In genomic region chr12:105281694-105282049, GRCh38 we compare ENCODE assay signal across 2 cellular contexts.
TF ChIP-seq lines count a peak whose summit lies in the region.

No MANE protein-coding gene starts in this region.

TF ChIP-seq in H1, 55 proteins besides CTCF, POLR2A, EP300 and RAD21:
- TF ChIP-seq POU5F1 (IDR thresholded peaks at IDR 0.05; ENCODE audit: low read depth, low read length) (no peak), SP2 (IDR thresholded peaks at IDR 0.05; ENCODE audit: low read length) (no peak), RBBP5 (IDR thresholded peaks at IDR 0.05; ENCODE audit: borderline replicate concordance, low read depth, low read length) (no peak), FOSL1 (IDR thresholded peaks at IDR 0.05; ENCODE audit: insufficient read depth, low read depth, low read length) (no peak), ATF2 (IDR thresholded peaks at IDR 0.05; ENCODE audit: low read length) (no peak), JUN (IDR thresholded peaks at IDR 0.05; ENCODE audit: low read depth, low read length) (no peak), CHD2 (IDR thresholded peaks at IDR 0.05; ENCODE audit: low read length) (no peak), EGR1 (IDR thresholded peaks at IDR 0.05; ENCODE audit: borderline replicate concordance, low read depth, low read length) (no peak), CREB1 (IDR thresholded peaks at IDR 0.05) (no peak), SIX5 (IDR thresholded peaks at IDR 0.05; ENCODE audit: low read depth, low read length) (no peak), TAF1 (IDR thresholded peaks at IDR 0.05; ENCODE audit: low read depth, low read length) (no peak), BCL11A (IDR thresholded peaks at IDR 0.05; ENCODE audit: low read depth in 2 of 2, low read length in 2 of 2) (no peak), TEAD4 (IDR thresholded peaks at IDR 0.05; ENCODE audit: low read depth, low read length) (no peak), NRF1 (IDR thresholded peaks at IDR 0.05; ENCODE audit: low read depth, low read length) (no peak), YY1 (IDR thresholded peaks at IDR 0.05; ENCODE audit: low read depth, low read length) (no peak), HDAC6 (IDR thresholded peaks at IDR 0.05; ENCODE audit: low read depth, low read length) (no peak), CTBP2 (IDR thresholded peaks at IDR 0.05; ENCODE audit: borderline replicate concordance, insufficient read depth, insufficient read length, low read length) (no peak), SP4 (IDR thresholded peaks at IDR 0.05; ENCODE audit: low read length) (no peak), RXRA (IDR thresholded peaks at IDR 0.05; ENCODE audit: insufficient read depth, low read depth, low read length) (no peak), ASH2L (IDR thresholded peaks at IDR 0.05; ENCODE audit: low read length) (no peak)

TF ChIP-seq in HepG2, 621 proteins besides CTCF, POLR2A, EP300 and RAD21:
- TF ChIP-seq ZNF547 (CRISPR knock-in tag; IDR thresholded peaks at IDR 0.05), result no peak
- TF ChIP-seq ZNF709 (CRISPR knock-in tag; IDR thresholded peaks at IDR 0.05), result no peak
- no peak for TF ChIP-seq ZNF766 (CRISPR knock-in tag; IDR thresholded peaks at IDR 0.05; ENCODE audit: borderline replicate concordance)
- TF ChIP-seq, protein P1, sequence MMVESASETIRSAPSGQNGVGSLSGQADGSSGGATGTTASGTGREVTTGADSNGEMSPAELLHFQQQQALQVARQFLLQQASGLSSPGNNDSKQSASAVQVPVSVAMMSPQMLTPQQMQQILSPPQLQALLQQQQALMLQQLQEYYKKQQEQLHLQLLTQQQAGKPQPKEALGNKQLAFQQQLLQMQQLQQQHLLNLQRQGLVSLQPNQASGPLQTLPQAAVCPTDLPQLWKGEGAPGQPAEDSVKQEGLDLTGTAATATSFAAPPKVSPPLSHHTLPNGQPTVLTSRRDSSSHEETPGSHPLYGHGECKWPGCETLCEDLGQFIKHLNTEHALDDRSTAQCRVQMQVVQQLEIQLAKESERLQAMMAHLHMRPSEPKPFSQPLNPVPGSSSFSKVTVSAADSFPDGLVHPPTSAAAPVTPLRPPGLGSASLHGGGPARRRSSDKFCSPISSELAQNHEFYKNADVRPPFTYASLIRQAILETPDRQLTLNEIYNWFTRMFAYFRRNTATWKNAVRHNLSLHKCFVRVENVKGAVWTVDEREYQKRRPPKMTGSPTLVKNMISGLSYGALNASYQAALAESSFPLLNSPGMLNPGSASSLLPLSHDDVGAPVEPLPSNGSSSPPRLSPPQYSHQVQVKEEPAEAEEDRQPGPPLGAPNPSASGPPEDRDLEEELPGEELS (CRISPR knock-in tag; IDR thresholded peaks at IDR 0.05), result 0 out of 2 replicates have a peak, but pooled peaks have one; percentile 11
- no peak for TF ChIP-seq KLF9 (CRISPR knock-in tag; IDR thresholded peaks at IDR 0.05; ENCODE audit: low read depth)
- TF ChIP-seq NFIB (CRISPR knock-in tag; IDR thresholded peaks at IDR 0.05; ENCODE audit: borderline replicate concordance), result no peak
- TF ChIP-seq BRD4 (CRISPR knock-in tag; IDR thresholded peaks at IDR 0.05), result no peak
- no peak for TF ChIP-seq MTA3 (CRISPR knock-in tag; IDR thresholded peaks at IDR 0.05)
- no peak for TF ChIP-seq SALL1 (CRISPR knock-in tag; IDR thresholded peaks at IDR 0.05)
- TF ChIP-seq ARID5B (CRISPR knock-in tag; IDR thresholded peaks at IDR 0.05), result peak; percentile 54
- TF ChIP-seq ARNT2 (CRISPR knock-in tag; IDR thresholded peaks at IDR 0.05; ENCODE audit: low read depth), result no peak
- TF ChIP-seq FOXA3 (CRISPR knock-in tag; IDR thresholded peaks at IDR 0.05), result peak; percentile 22; the same call in 1 of the 2 replicates
- TF ChIP-seq HNF4A (CRISPR knock-in tag; IDR thresholded peaks at IDR 0.05), result 0 out of 2 replicates have a peak, but pooled peaks have one; percentile 11
- no peak for TF ChIP-seq FOXP1 (IDR thresholded peaks at IDR 0.05)
- TF ChIP-seq FOXP1 (CRISPR knock-in tag; IDR thresholded peaks at IDR 0.05), result peak; percentile 50
- no peak for TF ChIP-seq CBX1 (IDR thresholded peaks at IDR 0.05; ENCODE audit: low read depth)
- no peak for TF ChIP-seq DNMT1 (CRISPR knock-in tag; IDR thresholded peaks at IDR 0.05)
- no peak for TF ChIP-seq FOXA1 (IDR thresholded peaks at IDR 0.05)
- TF ChIP-seq FOXA1 (CRISPR knock-in tag; IDR thresholded peaks at IDR 0.05), result peak; percentile 32; the same call in 1 of the 2 replicates
- TF ChIP-seq ZZZ3 (CRISPR knock-in tag; IDR thresholded peaks at IDR 0.05; ENCODE audit: borderline replicate concordance), result no peak
